ENCODE assay signal across 19 cellular contexts in genomic region chr12:106855221-106855758, GRCh38.
DNase-seq lines count a peak whose midpoint lies in the region; ATAC-seq, FAIRE-seq and TF ChIP-seq lines count a peak whose summit lies in the region.
"Had no signal": no experiment of that assay in that cellular context is flagged by ENCODE, and none has a peak within 500 bp of the region (broad histone marks: within the 10 kb centered on the region; RNA-seq: fewer than 3 reads in every experiment).

No MANE protein-coding gene starts in this region.

- H3K79me2 ChIP-seq in HepG2 (ENCODE audit: insufficient read depth, low read length): no peaks in the 10 kb centered on the region

- no peak overlapping the region for H3K27ac ChIP-seq in A549
- H3K27ac ChIP-seq in BLaER1 treated with 17β-estradiol and CSF1 and Interleukin-3, amounts not matched to agents 10 nM and 100 nM: peak overlapping the region in 6 of 11 experiments; percentile 10 to 72 (median 58); a peak in 8 of 22 replicates
- H3K27ac ChIP-seq in HepG2 (ENCODE audit: extremely low read length, insufficient read depth, low read length): peak overlapping the region; percentile 89

- TF ChIP-seq EP300 in A549 (IDR thresholded peaks at IDR 0.05) (no peak), HepG2 (IDR thresholded peaks at IDR 0.05; ENCODE audit: low read depth in 2 of 2, low read length in 2 of 2) (peak in 1 of 2 experiments; percentile 91; a peak in 2 of 4 replicates), HepG2 (CRISPR knock-in tag; IDR thresholded peaks at IDR 0.05; ENCODE audit: borderline replicate concordance) (peak; percentile 83)

- TF ChIP-seq CTCF in A549 (IDR thresholded peaks at IDR 0.05) (no peak), HepG2 (CRISPR knock-in tag; IDR thresholded peaks at IDR 0.05) (no peak)

- H3K9me3 Mint-ChIP-seq in T-cell: no peaks in the 10 kb centered on the region

- H4K20me1 ChIP-seq in BLaER1 treated with 17β-estradiol and CSF1 and Interleukin-3, amounts not matched to agents 10 nM and 100 nM: no peaks in the 10 kb centered on the region; a peak in 1 of 22 replicates
- no peaks in the 10 kb centered on the region for H4K20me1 ChIP-seq in HepG2 (ENCODE audit: insufficient read depth, low read length)

- BruUV-seq in HepG2 (replicated peaks; lab: Mats Ljungman, UMichigan): no TSS peak

- peak; percentile 65 for FAIRE-seq in A549 (lab: Jason Lieb, UNC)
- peak; percentile 78 for FAIRE-seq in HepG2 (lab: Jason Lieb, UNC)
- FAIRE-seq: GM12878, H54 had no signal

- CTCF ChIA-PET in A549 (lab: Yijun Ruan, JAX): interaction anchor here (1.5 kb wide), 1 partner anchor 14 kb away, joined by 9 read pairs; no protein-coding TSS in a partner anchor
- CTCF ChIA-PET in T-cell (lab: Charles Lee): interaction anchor here (0.6 to 2.0 kb wide), 3 partner anchors 13 to 16 kb away, joined by 3 to 5 read pairs (median 4); no protein-coding TSS in a partner anchor
- CTCF ChIA-PET in HepG2 (lab: Yijun Ruan, JAX; ENCODE audit: low intra/inter-chr PET ratio, low total read pairs): no interaction called here

- TF ChIP-seq POLR2A in A549 (IDR thresholded peaks at IDR 0.05; ENCODE audit: low read length) (no peak), HepG2 (IDR thresholded peaks at IDR 0.05; ENCODE audit: insufficient read depth in 1 of 2, low read depth in 2 of 2, low read length in 2 of 2) (no peak)

- in situ Hi-C loops in HepG2 (cut with HindIII; ENCODE audit: extremely low pct_ligation_motif_present, low pct_unique_long_range_greater_than_20kb): no loop called here

- ATAC-seq in A549 (no peak), T-cell (replicated peaks in 1 of 4) (peak in 3 of 4 experiments; percentile 11 to 68 (median 49)), HepG2 (peak; percentile 97)
- ATAC-seq: GM12878, Panc1 had no signal

- H3K36me3 Mint-ChIP-seq in T-cell: peaks cover 30% of the 10 kb centered on the region

- intact Hi-C loops in HepG2 (cut with micrococcal nuclease; ENCODE audit: unreplicated experiment): no loop called here

- peaks cover 28 to 88% (median 57%) of the 10 kb centered on the region in 11 experiments for H3K36me3 ChIP-seq in BLaER1 treated with 17β-estradiol and CSF1 and Interleukin-3, amounts not matched to agents 10 nM and 100 nM
- H3K36me3 ChIP-seq in HepG2 (replicated peaks in 1 of 2; ENCODE audit: control insufficient read depth in 1 of 2, insufficient read depth in 2 of 2, low read length in 2 of 2): peaks cover 0 to 5% of the 10 kb centered on the region in 2 experiments; a peak in 2 of 5 replicates

- H3K27ac Mint-ChIP-seq in T-cell: no peak overlapping the region

- H3K4me3 Mint-ChIP-seq in T-cell: no peak overlapping the region

- no peak for TF ChIP-seq RAD21 in A549 (conservative IDR thresholded peaks at IDR 0.05 in 1 of 2, IDR thresholded peaks at IDR 0.05 in 1 of 2)
- no peak for TF ChIP-seq RAD21 in HepG2 (CRISPR knock-in tag; IDR thresholded peaks at IDR 0.05)

- no peak overlapping the region; a peak in 1 of 22 replicates for H3K9ac ChIP-seq in BLaER1 treated with 17β-estradiol and CSF1 and Interleukin-3, amounts not matched to agents 10 nM and 100 nM
- H3K9ac ChIP-seq in HepG2 (ENCODE audit: insufficient read depth, low read depth, low read length): peak overlapping the region; percentile 43

- H3K9me3 ChIP-seq in A549: no peaks in the 10 kb centered on the region
- no peaks in the 10 kb centered on the region for H3K9me3 ChIP-seq in BLaER1 treated with 17β-estradiol and CSF1 and Interleukin-3, amounts not matched to agents 10 nM and 100 nM (replicated peaks in 1 of 11)
- H3K9me3 ChIP-seq in HepG2 (ENCODE audit: low read length): no peaks in the 10 kb centered on the region

- H3K4me3 ChIP-seq in A549 (no peak overlapping the region), HepG2 (replicated peaks in 1 of 3; ENCODE audit: insufficient read depth in 1 of 3, low read depth in 2 of 3, low read length in 3 of 3) (peak overlapping the region in 1 of 3 experiments; percentile 31; a peak in 1 of 6 replicates)
- no peak overlapping the region for H3K4me3 ChIP-seq in BLaER1 treated with 17β-estradiol and CSF1 and Interleukin-3, amounts not matched to agents 10 nM and 100 nM
- H3K4me3 ChIP-seq: GM12878 had no signal

- DNase-seq in A549 (ENCODE audit: low read depth in 1 of 2, low spot score in 1 of 2): no peak
- no peak for DNase-seq in T-cell
- DNase-seq in HepG2 (ENCODE audit: low spot score): peak; percentile 94
- DNase-seq in AG20443 (ENCODE audit: low spot score): no peak
- no peak for DNase-seq in hippocampal formation (lab: John Stamatoyannopoulos, UW)
- DNase-seq in iPS-NIHi7 (ENCODE audit: extremely low spot score): no peak
- DNase-seq: ACHN, AML-193, Calu3, EL, NCI-H1048, NCI-H1436, NCI-H2029, NCI-H345, NCI-H526 treated with DMSO at 0.1 percent for 48 hours had no signal

- no peaks in the 10 kb centered on the region for H3K27me3 ChIP-seq in BLaER1 treated with 17β-estradiol and CSF1 and Interleukin-3, amounts not matched to agents 10 nM and 100 nM
- no peaks in the 10 kb centered on the region for H3K27me3 ChIP-seq in HepG2 (ENCODE audit: control insufficient read depth in 1 of 2, insufficient read depth in 2 of 2, low read length in 2 of 2)

- WGBS in A549 (ENCODE audit: missing lambda C conversion rate): 82% methylated on average over 2 of the region's 2 CpGs
- WGBS in HepG2 (ENCODE audit: low lambda C conversion rate): 3% methylated on average over 2 of the region's 2 CpGs

- H2AFZ ChIP-seq in HepG2 (ENCODE audit: low read length): peak overlapping the region; percentile 43

- peaks cover 0 to 4% (median 3%) of the 10 kb centered on the region in 3 donors for H3K4me1 Mint-ChIP-seq in T-cell

- H3K27me3 Mint-ChIP-seq in T-cell: no peaks in the 10 kb centered on the region

- H3K4me2 ChIP-seq in A549: no peak overlapping the region
- H3K4me2 ChIP-seq in BLaER1 treated with 17β-estradiol and CSF1 and Interleukin-3, amounts not matched to agents 10 nM and 100 nM: peak overlapping the region in 9 of 11 experiments; percentile 35 to 79 (median 69); a peak in 18 of 22 replicates
- H3K4me2 ChIP-seq in HepG2 (ENCODE audit: low read depth, low read length): peak overlapping the region; percentile 78

- POLR2A ChIA-PET in A549 (lab: Yijun Ruan, JAX) (no interaction called here), T-cell (lab: Charles Lee) (no interaction called here), HepG2 (lab: Yijun Ruan, JAX) (interaction anchor here (1.1 to 1.4 kb wide), 5 partner anchors 81 to 497 kb away, joined by 3 to 9 read pairs (median 4); partner anchors contain the start of genes POLR3B, RIC8B and TMEM263)

- H3K4me1 ChIP-seq in A549: no peaks in the 10 kb centered on the region
- peaks cover 0 to 20% (median 16%) of the 10 kb centered on the region in 10 experiments; a peak in 17 of 20 replicates for H3K4me1 ChIP-seq in BLaER1 treated with 17β-estradiol and CSF1 and Interleukin-3, amounts not matched to agents 10 nM and 100 nM
- peaks cover 55% of the 10 kb centered on the region for H3K4me1 ChIP-seq in HepG2 (ENCODE audit: insufficient read depth, low read length)

TF ChIP-seq in A549, 52 proteins besides CTCF, POLR2A, EP300 and RAD21:
- TF ChIP-seq BHLHE40 (IDR thresholded peaks at IDR 0.05; ENCODE audit: low read depth, low read length): no peak
- no peak for TF ChIP-seq SMC3 (IDR thresholded peaks at IDR 0.05)
- TF ChIP-seq ZSCAN20 (CRISPR knock-in tag; IDR thresholded peaks at IDR 0.05): no peak
- no peak for TF ChIP-seq ZNF302 (CRISPR knock-in tag; IDR thresholded peaks at IDR 0.05)
- TF ChIP-seq KDM5A (IDR thresholded peaks at IDR 0.05): no peak
- no peak for TF ChIP-seq CHD4 (IDR thresholded peaks at IDR 0.05; ENCODE audit: borderline replicate concordance)
- no peak for TF ChIP-seq MAZ (IDR thresholded peaks at IDR 0.05; ENCODE audit: borderline replicate concordance, low read depth, low read length)

TF ChIP-seq in HepG2, 621 proteins besides CTCF, POLR2A, EP300 and RAD21 (continues in another document):
- TF ChIP-seq RCOR2 (CRISPR knock-in tag; IDR thresholded peaks at IDR 0.05) (peak; percentile 59), ZXDC (CRISPR knock-in tag; IDR thresholded peaks at IDR 0.05) (no peak), ATF5 (CRISPR knock-in tag; IDR thresholded peaks at IDR 0.05; ENCODE audit: low read depth) (no peak)

Comparison
In these comparisons a context has a peak if more than half of its experiments do, and no peak if none do; other contexts are left out.
1. ATAC-seq: peak in T-cell (3 of 4) and HepG2 (single experiment); none in A549 (0 of 2).
2. H3K27ac ChIP-seq: peak in BLaER1 treated with 17β-estradiol and CSF1 and Interleukin-3, amounts not matched to agents 10 nM and 100 nM (6 of 11) and HepG2 (single experiment); none in A549 (0 of 2).
3. Of the 38 proteins assayed by ChIP-seq in both HepG2 and A549: peak only in HepG2: CEBPB, EHMT2, EP300, FOSL2, HDAC2, KDM1A and 2 more; only in A549: none; in both: none; in neither: 30.